In the genomic region with DNA sequence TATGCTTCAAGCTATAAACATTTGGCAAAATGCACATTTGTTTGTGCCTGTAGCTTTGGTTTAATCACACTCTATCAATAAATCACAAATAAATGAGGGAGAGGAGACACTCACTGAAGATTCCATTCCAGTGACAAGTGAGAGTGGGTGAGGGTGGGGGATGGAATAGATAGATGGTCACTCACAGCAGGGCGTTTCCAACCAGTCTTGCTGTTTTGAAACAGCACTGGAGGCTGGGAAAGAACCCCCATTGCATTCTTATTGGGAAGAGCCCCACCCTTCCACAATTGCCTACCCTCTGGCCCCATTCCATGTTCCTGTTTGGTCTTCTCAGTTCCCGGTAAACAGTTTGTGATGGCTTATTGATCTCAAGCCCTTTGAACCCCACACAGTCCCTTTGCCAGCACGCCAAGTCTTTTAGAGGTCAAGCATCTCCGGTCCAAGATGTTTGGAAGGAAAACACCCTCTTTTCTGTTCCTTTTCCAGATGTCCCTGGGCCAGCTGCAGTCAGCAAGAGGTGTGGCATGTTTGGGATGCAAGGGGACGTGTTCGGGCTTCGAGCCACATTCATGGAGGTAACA, we compare ENCODE assay signal across 16 cellular contexts. TPM values are rescaled to one million over a fixed set of nuclear protein-coding genes. Genes with fewer than 3 reads are reported as not detected.
DNase-seq lines count a peak whose midpoint lies in the region; ATAC-seq and TF ChIP-seq lines count a peak whose summit lies in the region.
"Had no signal": no experiment of that assay in that cellular context is flagged by ENCODE, and none has a peak within 500 bp of the region (broad histone marks: within the 10 kb centered on the region; RNA-seq: fewer than 3 reads in every experiment).

No MANE protein-coding gene starts in this region.

- H3K36me3 ChIP-seq in PC-3 (ENCODE audit: low read depth, low read length) (no peaks in the 10 kb centered on the region), ovary (no peaks in the 10 kb centered on the region)
- H3K36me3 ChIP-seq: breast epithelium had no signal

- BruUV-seq in PC-3 (replicated peaks; lab: Mats Ljungman, UMichigan) = no TSS peak

- WGBS in ovary, 3 donors = 10 to 14% (median 13%) methylated on average over 7 of the region's 7 CpGs

- TF ChIP-seq CTCF in AG04450 (IDR thresholded peaks at IDR 0.05; ENCODE audit: low read depth, low read length) (no peak), PC-3 (conservative IDR thresholded peaks at IDR 0.05; ENCODE audit: low read depth, low read length) (no peak), foreskin keratinocyte (conservative IDR thresholded peaks at IDR 0.05) (no peak), ovary (IDR thresholded peaks at IDR 0.05) (no peak), GM13976 (IDR thresholded peaks at IDR 0.05; ENCODE audit: borderline replicate concordance, control extremely low read depth, extremely low read depth, insufficient read depth, missing control alignments) (no peak)

- in situ Hi-C loops in GM13976 (cut with MboI; ENCODE audit: low sequenced_read_pairs, unreplicated experiment) = no loop called here

- CTCF ChIA-PET in AG04450 (lab: Charles Lee) (interaction anchor here (2.1 kb wide), 1 partner anchor 89 kb away, joined by 4 read pairs; no protein-coding TSS in a partner anchor), PC-3 (lab: Charles Lee) (no interaction called here)

- DNase-seq in AG04450 (ENCODE audit: low read depth, low spot score) = no peak
- peak; percentile 80 for DNase-seq in PC-3
- peak in 1 of 2 donors; percentile 48 for DNase-seq in foreskin keratinocyte
- peak in 3 of 5 donors; percentile 47 to 54 (median 47) for DNase-seq in ovary
- DNase-seq in GM13976 (ENCODE audit: low spot score) = no peak
- DNase-seq in 8988T = no peak
- DNase-seq in LoVo (ENCODE audit: low spot score) = no peak
- DNase-seq: activated CD4-positive, alpha-beta T cell treated with anti-CD3 and anti-CD28 coated beads for 1 hour; kidney; NCI-H774; nucleus accumbens; substantia nigra had no signal

- H2AFZ ChIP-seq in PC-3 (ENCODE audit: low read length) = no peak overlapping the region

- no peaks in the 10 kb centered on the region for H4K20me1 ChIP-seq in PC-3 (ENCODE audit: low read length)

- no peaks in the 10 kb centered on the region for H3K9me3 ChIP-seq in AG04450 (ENCODE audit: control insufficient read depth, insufficient read depth, low read length)
- no peaks in the 10 kb centered on the region for H3K9me3 ChIP-seq in PC-3 (ENCODE audit: low read length)
- H3K9me3 ChIP-seq in ovary = no peaks in the 10 kb centered on the region
- H3K9me3 ChIP-seq: breast epithelium had no signal

- no peaks in the 10 kb centered on the region for H3K79me2 ChIP-seq in PC-3 (ENCODE audit: low read length)

- TF ChIP-seq POLR2A in ovary (IDR thresholded peaks at IDR 0.05) = no peak

- H3K4me1 ChIP-seq in PC-3 (ENCODE audit: insufficient read depth, low read length) (peaks cover 36% of the 10 kb centered on the region), foreskin keratinocyte (peaks cover 5% of the 10 kb centered on the region), ovary (ENCODE audit: insufficient read depth) (peaks cover 28% of the 10 kb centered on the region)
- H3K4me1 ChIP-seq: breast epithelium had no signal

- POLR2A ChIA-PET in AG04450 (lab: Yijun Ruan, JAX) = interaction anchor here (0.6 to 1.5 kb wide), 5 partner anchors 9 to 88 kb away, joined by 3 to 4 read pairs (median 3); partner anchors contain the start of gene LMCD1
- POLR2A ChIA-PET in PC-3 (lab: Charles Lee; ENCODE audit: unreplicated experiment) = no interaction called here

- H3K9ac ChIP-seq in PC-3 (ENCODE audit: low read length) = no peak overlapping the region

- ATAC-seq in PC-3 = peak; percentile 19; the same call in 1 of the 2 replicates
- peak; percentile 48 for ATAC-seq in foreskin keratinocyte
- no peak for ATAC-seq in HG03457 (IDR thresholded peaks at IDR 0.05; ENCODE audit: unreplicated experiment)
- ATAC-seq: esophagus mucosa had no signal

- H3K4me3 ChIP-seq in AG04450 (ENCODE audit: low read depth, low read length) (no peak overlapping the region), PC-3 (ENCODE audit: low read length) (no peak overlapping the region), ovary (no peak overlapping the region)
- H3K4me3 ChIP-seq: SK-N-MC had no signal

- no peak for TF ChIP-seq EP300 in ovary (IDR thresholded peaks at IDR 0.05)

- peak overlapping the region; percentile 4 for H3K4me2 ChIP-seq in PC-3 (ENCODE audit: low read length)

- intact Hi-C loops in PC-3 (cut with micrococcal nuclease) (no loop called here), ovary (cut with DNase I) (no loop called here)

- H3K9me2 ChIP-seq in PC-3 (replicated peaks; ENCODE audit: low read length) = no peaks in the 10 kb centered on the region

- no peaks in the 10 kb centered on the region for H3K27me3 ChIP-seq in AG04450 (ENCODE audit: control insufficient read depth, insufficient read depth, low read length)
- H3K27me3 ChIP-seq in PC-3 (ENCODE audit: low read length) = no peaks in the 10 kb centered on the region
- no peaks in the 10 kb centered on the region for H3K27me3 ChIP-seq in foreskin keratinocyte
- H3K27me3 ChIP-seq in ovary = no peaks in the 10 kb centered on the region
- H3K27me3 ChIP-seq: breast epithelium had no signal

- no peaks in the 10 kb centered on the region for H3F3A ChIP-seq in PC-3 (ENCODE audit: low read length, unreplicated experiment)

- peak overlapping the region; percentile 23 for H3K27ac ChIP-seq in AG04450 (ENCODE audit: low read depth, low read length)
- H3K27ac ChIP-seq in PC-3 (ENCODE audit: low read length) = no peak overlapping the region
- no peak overlapping the region for H3K27ac ChIP-seq in foreskin keratinocyte
- peak overlapping the region in 1 of 2 donors; percentile 51 for H3K27ac ChIP-seq in ovary
- H3K27ac ChIP-seq: SK-N-MC had no signal

RNA-seq across cellular contexts. Expression of gene LMCD1, which starts 30.7 kb away (rescaled TPM):
- 39.1 and 49.5 TPM in 2 replicates for polyA plus RNA-seq in AG04450 (2011; rRNA removed)
- polyA minus RNA-seq in AG04450 (2011; rRNA and poly(A)+ RNA removed) = 25.4 and 36.0 TPM in 2 replicates
- 8.2 and 9.1 TPM in 2 replicates for total RNA-seq in PC-3 (2014; rRNA removed)
- total RNA-seq in foreskin keratinocyte = 2.3 and 2.8 TPM in 2 replicates
- polyA plus RNA-seq in foreskin keratinocyte = 2.0 and 2.5 TPM in 2 replicates
- 100 to 1,000 TPM in 5 of 7 donors, 10 to 100 TPM in 2; 42.1 to 146 (median 124) TPM for total RNA-seq in ovary
- 100 to 1,000 TPM; 127 to 133 TPM for polyA plus RNA-seq in ovary

Comparison
In these comparisons a context has a peak if more than half of its experiments do, and no peak if none do; other contexts are left out.
1. DNase-seq: peak in PC-3 (single experiment) and ovary (3 of 5); none in AG04450 (single experiment), GM13976 (single experiment), 8988T (single experiment) and LoVo (single experiment).